18 cellular contexts compared by ENCODE assay signal in the genomic region with DNA sequence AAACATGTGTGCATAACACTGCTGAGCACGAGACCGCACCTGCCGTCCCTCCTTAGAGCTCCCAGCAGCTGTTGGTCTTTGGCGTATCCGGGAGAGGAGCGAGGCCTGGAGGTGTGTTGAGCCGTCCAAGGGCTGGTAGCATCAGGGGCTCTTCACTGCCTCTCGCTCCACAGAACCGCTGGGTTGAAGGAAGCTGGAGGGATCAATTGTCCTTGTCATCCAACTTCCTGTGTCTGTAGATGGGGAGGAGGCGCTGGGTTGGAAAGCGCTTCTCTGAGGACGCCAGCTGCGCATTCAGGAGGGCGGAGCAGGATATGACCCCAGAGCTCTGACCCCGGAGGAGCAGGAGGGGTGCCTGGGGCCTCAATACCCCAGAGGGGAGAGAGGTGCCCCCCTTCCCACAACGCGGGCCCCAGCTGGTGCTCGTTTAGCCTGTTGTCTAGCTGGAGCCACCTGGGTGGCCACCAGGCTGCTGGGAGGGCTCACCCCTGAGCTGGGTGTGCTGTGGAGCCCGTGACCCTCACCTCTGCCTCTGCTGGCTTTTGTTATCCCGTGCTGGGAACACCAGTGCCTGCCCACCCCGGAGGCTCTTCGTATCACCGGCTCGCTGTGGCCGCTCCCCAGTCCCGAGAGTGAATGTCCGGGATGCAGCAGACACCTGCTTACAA. TPM values are rescaled to one million over a fixed set of nuclear protein-coding genes. Genes with fewer than 3 reads are reported as not detected.
DNase-seq lines count a peak whose midpoint lies in the region; ATAC-seq and TF ChIP-seq lines count a peak whose summit lies in the region.
"Had no signal": no experiment of that assay in that cellular context is flagged by ENCODE, and none has a peak within 500 bp of the region (broad histone marks: within the 10 kb centered on the region; RNA-seq: fewer than 3 reads in every experiment).

No MANE protein-coding gene starts in this region.

- H3K4me3 ChIP-seq in right atrium auricular region (no peak overlapping the region), SJCRH30 (peak overlapping the region; percentile 21), osteoblast (ENCODE audit: insufficient read depth, low read length) (no peak overlapping the region), stomach (no peak overlapping the region)
- H3K4me3 ChIP-seq: A549, pancreas had no signal

- 36 to 42% (median 40%) methylated on average over 23 to 27 of the region's 27 CpGs for WGBS in stomach, 5 donors

- H2AFZ ChIP-seq in osteoblast (ENCODE audit: low read length): no peak overlapping the region

- H3K9me3 ChIP-seq in right atrium auricular region (no peaks in the 10 kb centered on the region), SJCRH30 (replicated peaks) (no peaks in the 10 kb centered on the region), osteoblast (ENCODE audit: low read depth, low read length) (no peaks in the 10 kb centered on the region), stomach (no peaks in the 10 kb centered on the region)
- H3K9me3 ChIP-seq: A549, Caco-2, pancreas had no signal

- no peaks in the 10 kb centered on the region for H4K20me1 ChIP-seq in osteoblast (ENCODE audit: insufficient read depth, low read length)

- H3K79me2 ChIP-seq in osteoblast (ENCODE audit: insufficient read depth, low read length): no peaks in the 10 kb centered on the region

- no peak for TF ChIP-seq POLR2A in stomach (IDR thresholded peaks at IDR 0.05)

- TF ChIP-seq EP300 in stomach (IDR thresholded peaks at IDR 0.05): no peak

- ATAC-seq in Right ventricle myocardium inferior (no peak), HG02642 (IDR thresholded peaks at IDR 0.05; ENCODE audit: poor library complexity, unreplicated experiment) (no peak)
- ATAC-seq: A549 had no signal

- H3K27me3 ChIP-seq in right atrium auricular region (no peaks in the 10 kb centered on the region), SJCRH30 (no peaks in the 10 kb centered on the region), osteoblast (ENCODE audit: insufficient read depth, low read length) (peaks cover 4% of the 10 kb centered on the region), stomach (peaks cover 0 to 67% (median 10%) of the 10 kb centered on the region in 3 donors)
- H3K27me3 ChIP-seq: pancreas had no signal

- no peak for TF ChIP-seq CTCF in right atrium auricular region (IDR thresholded peaks at IDR 0.05)
- TF ChIP-seq CTCF in osteoblast (IDR thresholded peaks at IDR 0.05; ENCODE audit: extremely low read depth, low read depth, low read length): no peak
- TF ChIP-seq CTCF in stomach (IDR thresholded peaks at IDR 0.05): no peak

- no peak overlapping the region for H3K27ac ChIP-seq in right atrium auricular region
- H3K27ac ChIP-seq in SJCRH30: peak overlapping the region; percentile 79
- H3K27ac ChIP-seq in osteoblast (ENCODE audit: low read depth, low read length): no peak overlapping the region
- no peak overlapping the region for H3K27ac ChIP-seq in stomach
- H3K27ac ChIP-seq: A549, pancreas had no signal

- intact Hi-C loops in Right ventricle myocardium inferior (cut with DNase I): no loop called here
- intact Hi-C loops in stomach (cut with DNase I; ENCODE audit: low total_unique reads): no loop called here

- H3K4me1 ChIP-seq in right atrium auricular region (no peaks in the 10 kb centered on the region), SJCRH30 (peaks cover 42% of the 10 kb centered on the region), osteoblast (ENCODE audit: insufficient read depth, low read length) (no peaks in the 10 kb centered on the region), stomach (peaks cover 0 to 7% (median 0%) of the 10 kb centered on the region in 4 donors)
- H3K4me1 ChIP-seq: A549, Caco-2, pancreas had no signal

- DNase-seq in Right ventricle myocardium inferior (ENCODE audit: missing footprints) (peak; percentile 53), right atrium auricular region (ENCODE audit: low spot score) (no peak), NCI-H2029 (lab: John Stamatoyannopoulos, UW) (peak; percentile 92), SJCRH30 (peak; percentile 85 to 91), osteoblast (ENCODE audit: insufficient read length, low spot score, missing footprints) (peak; percentile 65), amniotic stem cell (lab: John Stamatoyannopoulos, UW) (no peak), stomach (no peak)
- DNase-seq: activated CD4-positive, CD25-positive, alpha-beta regulatory T cell; activated naive CD4-positive, alpha-beta T cell treated with anti-CD3 and anti-CD28 coated beads, Interleukin-2, amount 50 U/mL, for 16 hours; Caco-2; effector CD4-positive, alpha-beta T cell; mesenchymal stem cell; MM.1S; SW 1271 had no signal

- no peak overlapping the region for H3K4me2 ChIP-seq in osteoblast (ENCODE audit: insufficient read depth, low read length)
- H3K4me2 ChIP-seq: A549 had no signal

- no peaks in the 10 kb centered on the region for H3K36me3 ChIP-seq in right atrium auricular region
- no peaks in the 10 kb centered on the region for H3K36me3 ChIP-seq in SJCRH30
- no peaks in the 10 kb centered on the region for H3K36me3 ChIP-seq in osteoblast (ENCODE audit: insufficient read depth, low read length)
- H3K36me3 ChIP-seq in stomach: no peaks in the 10 kb centered on the region
- H3K36me3 ChIP-seq: pancreas had no signal

RNA-seq across cellular contexts. Expression of gene DBH, which starts 2.0 kb away (rescaled TPM):
- total RNA-seq in Right ventricle myocardium inferior (not detected), right atrium auricular region (not detected), osteoblast (not detected in 2 replicates), stomach (under 1 TPM in 1 of 5 donors, not detected in 4; under 0.01 TPM)
- total RNA-seq in SJCRH30 (2014; rRNA removed; shearing (Covaris generic)): 2.2 and 2.5 TPM in 2 replicates
- under 1 TPM in 1 of 3 donors, not detected in 2; 0.15 TPM for polyA plus RNA-seq in stomach
- total RNA-seq: Caco-2, pancreas, temporal lobe had no signal
- polyA plus RNA-seq: A549 had no signal

RNA-seq across cellular contexts. Expression of gene FAM163B, which starts 25.0 kb away (rescaled TPM):
- total RNA-seq in Right ventricle myocardium inferior: 0.22 TPM
- 1 to 10 TPM in 1 of 2 donors, not detected in 1; 1.7 TPM for total RNA-seq in right atrium auricular region
- total RNA-seq in SJCRH30 (2014; rRNA removed; shearing (Covaris generic)): 2.5 and 3.4 TPM in 2 replicates
- not detected in 2 replicates for total RNA-seq in osteoblast
- total RNA-seq in stomach: not detected
- polyA plus RNA-seq in stomach: not detected
- total RNA-seq: Caco-2, pancreas had no signal
- polyA plus RNA-seq: A549, pancreas had no signal

Comparison
In these comparisons a context has a peak if more than half of its experiments do, and no peak if none do; other contexts are left out.
1. DNase-seq: peak in Right ventricle myocardium inferior (single experiment), NCI-H2029 (single experiment), SJCRH30 (2 of 2) and osteoblast (single experiment); none in right atrium auricular region (single experiment), amniotic stem cell (single experiment) and stomach (single experiment).